ENCODE assay signal across 15 cellular contexts in genomic region chr5:134642931-134643530, GRCh38. TPM values are rescaled to one million over a fixed set of nuclear protein-coding genes. Genes with fewer than 3 reads are reported as not detected.
DNase-seq lines count a peak whose midpoint lies in the region; ATAC-seq, FAIRE-seq and TF ChIP-seq lines count a peak whose summit lies in the region.
"Had no signal": no experiment of that assay in that cellular context is flagged by ENCODE, and none has a peak within 500 bp of the region (broad histone marks: within the 10 kb centered on the region; RNA-seq: fewer than 3 reads in every experiment).

No MANE protein-coding gene starts in this region.

- ATAC-seq in HG03103 (IDR thresholded peaks at IDR 0.05; ENCODE audit: low read depth, unreplicated experiment): peak; percentile 60
- no peak for ATAC-seq in left colon
- ATAC-seq: gastroesophageal sphincter had no signal

- TF ChIP-seq CTCF in fibroblast of mammary gland (conservative IDR thresholded peaks at IDR 0.05; ENCODE audit: control insufficient read depth, insufficient read depth, low read depth, low read length): no peak

- H3K4me3 ChIP-seq in fibroblast of mammary gland (ENCODE audit: control insufficient read depth, low read depth, low read length): no peak overlapping the region
- H3K4me3 ChIP-seq: gastroesophageal sphincter had no signal

- peak; percentile 37 for DNase-seq in GM03348 (ENCODE audit: low spot score)
- DNase-seq in GM19239 (ENCODE audit: insufficient read length, low spot score): no peak
- DNase-seq in fibroblast of mammary gland (ENCODE audit: low read depth): peak; percentile 36
- no peak for DNase-seq in islet precursor cell
- DNase-seq in foreskin melanocyte: no peak
- no peak for DNase-seq in left colon
- DNase-seq in iPS-NIHi7 (ENCODE audit: extremely low spot score): no peak
- DNase-seq: activated CD4-positive, alpha-beta T cell treated with anti-CD3 and anti-CD28 coated beads for 4 hours; AML-193; NCI-H2107; stimulated activated CD4-positive, alpha-beta T cell treated with anti-CD3 and anti-CD28 coated beads, Interleukin-4, amount 100 ng/mL, for 1 hour; stimulated activated naive CD4-positive, alpha-beta T cell had no signal

- FAIRE-seq in GM19239 (lab: Jason Lieb, UNC): peak; percentile 85
- FAIRE-seq: keratinocyte had no signal

- intact Hi-C loops in left colon (cut with DNase I, micrococcal nuclease): no loop called here

RNA-seq across cellular contexts. Expression of gene SEC24A, which starts 5.6 kb away (rescaled TPM):
- 10 to 100 TPM; 28.8 to 34.8 TPM for total RNA-seq in left colon

RNA-seq across cellular contexts. Expression of gene SAR1B, which starts 10.4 kb away (rescaled TPM):
- total RNA-seq in left colon: 100 to 1,000 TPM in 1 of 2 donors, 10 to 100 TPM in 1; 97.3 to 107 TPM

Comparison
In these comparisons a context has a peak if more than half of its experiments do, and no peak if none do; other contexts are left out.
1. DNase-seq: peak in GM03348 (single experiment) and fibroblast of mammary gland (single experiment); none in GM19239 (single experiment), islet precursor cell (single experiment), foreskin melanocyte (single experiment), left colon (0 of 2) and iPS-NIHi7 (single experiment).